In genomic region chr2:85999131-85999831, GRCh38 we compare ENCODE assay signal across 8 cellular contexts.
A peak's percentile ranks its signal among the peaks of the same experiment; 100 is the strongest.
DNase-seq lines count a peak whose midpoint lies in the region; ATAC-seq, FAIRE-seq and TF ChIP-seq lines count a peak whose summit lies in the region.

No MANE protein-coding gene starts in this region.

- no peak for FAIRE-seq in bronchial epithelial cell (lab: Jason Lieb, UNC)

- no peak for TF ChIP-seq CTCF in bronchial epithelial cell (IDR thresholded peaks at IDR 0.05; ENCODE audit: insufficient read depth, low read length, severe bottlenecking)

- peak overlapping the region; percentile 67 for H3K27ac ChIP-seq in muscle layer of duodenum (ENCODE audit: low read length)

- H3K36me3 ChIP-seq in bronchial epithelial cell (ENCODE audit: control insufficient read depth, insufficient read depth, low read length) (no peaks in the 10 kb centered on the region), muscle layer of duodenum (ENCODE audit: control insufficient read depth in 1 of 2, insufficient read depth in 2 of 2, low read length in 2 of 2) (no peaks in the 10 kb centered on the region)

- H3K4me1 ChIP-seq in muscle layer of duodenum (ENCODE audit: control insufficient read depth in 1 of 2, insufficient read depth in 2 of 2, low read length in 2 of 2) = peaks cover 42 to 46% of the 10 kb centered on the region in 2 donors

- H3K27me3 ChIP-seq in bronchial epithelial cell (ENCODE audit: control insufficient read depth, insufficient read depth, low read length) = no peaks in the 10 kb centered on the region
- H3K27me3 ChIP-seq in muscle layer of duodenum (ENCODE audit: low read depth, low read length) = no peaks in the 10 kb centered on the region

- DNase-seq in RPMI8226 (peak; percentile 73), bronchial epithelial cell (ENCODE audit: low read depth) (peak; percentile 39), foreskin melanocyte (no peak), cerebellum (ENCODE audit: low spot score) (no peak)

- peak; percentile 65 for ATAC-seq in GM18861 (IDR thresholded peaks at IDR 0.05; ENCODE audit: unreplicated experiment)
- peak; percentile 85 for ATAC-seq in HG02870 (IDR thresholded peaks at IDR 0.05; ENCODE audit: unreplicated experiment)
- ATAC-seq in HG03139 (IDR thresholded peaks at IDR 0.05; ENCODE audit: unreplicated experiment) = no peak

- no peaks in the 10 kb centered on the region for H3K9me3 ChIP-seq in muscle layer of duodenum (ENCODE audit: control insufficient read depth in 1 of 2, low read length in 2 of 2)

- H3K4me3 ChIP-seq in bronchial epithelial cell (ENCODE audit: low read depth, low read length) (no peak overlapping the region), muscle layer of duodenum (ENCODE audit: low read depth in 1 of 2, low read length in 2 of 2) (no peak overlapping the region)

Comparison
In these comparisons a context has a peak if more than half of its experiments do, and no peak if none do; other contexts are left out.
1. DNase-seq: peak in RPMI8226 (single experiment) and bronchial epithelial cell (single experiment); none in foreskin melanocyte (single experiment) and cerebellum (single experiment).